In genomic region chr12:13880613-13881012, GRCh38 we compare ENCODE assay signal across 1 cellular context.
TF ChIP-seq lines count a peak whose summit lies in the region.

No MANE protein-coding gene starts in this region.

TF ChIP-seq in GM23338, 12 proteins besides CTCF, POLR2A, EP300 and RAD21 (continued from another document):
- TF ChIP-seq REST (IDR thresholded peaks at IDR 0.05; ENCODE audit: unreplicated experiment) (no peak), ETS1 (IDR thresholded peaks at IDR 0.05) (no peak), ZNF114 (CRISPR knock-in tag; IDR thresholded peaks at IDR 0.05) (no peak), JUNB (IDR thresholded peaks at IDR 0.05; ENCODE audit: unreplicated experiment) (no peak), ZNF462 (CRISPR knock-in tag; IDR thresholded peaks at IDR 0.05) (no peak), ZNF331 (CRISPR knock-in tag; IDR thresholded peaks at IDR 0.05; ENCODE audit: low read depth) (no peak)
